17 cellular contexts compared by ENCODE assay signal in genomic region chr7:4722960-4723359, GRCh38.
"Had no signal": no experiment of that assay in that cellular context is flagged by ENCODE, and none has a peak within 500 bp of the region (broad histone marks: within the 10 kb centered on the region; RNA-seq: fewer than 3 reads in every experiment).

No MANE protein-coding gene starts in this region.

- H3K4me3 Mint-ChIP-seq: activated CD4-positive, alpha-beta T cell treated with anti-CD3 and anti-CD28 coated beads for 36 hours; activated CD8-positive, alpha-beta T cell treated with anti-CD3 and anti-CD28 coated beads for 36 hours; activated naive CD8-positive, alpha-beta T cell treated with anti-CD3 and anti-CD28 coated beads, Interleukin-2, amount 10 ng/mL, durations not matched to agents 7 days and 5 days; stimulated activated effector memory CD8-positive, alpha-beta T cell treated with anti-CD3 and anti-CD28 coated beads, Interleukin-12 subunit alpha, Interleukin-12 subunit beta, amount 100 ng/mL, for 72 hours had no signal

- H3K36me3 ChIP-seq: pancreas had no signal

- H3K4me2 ChIP-seq: smooth muscle cell had no signal

- H3K4me3 ChIP-seq: pancreas, smooth muscle cell had no signal

- H3K27ac ChIP-seq: pancreas had no signal

- ATAC-seq: activated CD4-positive, alpha-beta T cell treated with anti-CD3 and anti-CD28 coated beads for 36 hours; activated CD8-positive, alpha-beta T cell treated with anti-CD3 and anti-CD28 coated beads for 36 hours; activated T-cell treated with anti-CD3 and anti-CD28 coated beads, Interleukin-2, amount 50 U/mL, for 72 hours; left colon; pancreas; stimulated activated effector memory CD8-positive, alpha-beta T cell treated with anti-CD3 and anti-CD28 coated beads, Interleukin-12 subunit alpha, Interleukin-12 subunit beta, amount 100 ng/mL, for 72 hours had no signal

- H3K9me3 Mint-ChIP-seq: activated CD8-positive, alpha-beta T cell treated with anti-CD3 and anti-CD28 coated beads for 36 hours; activated naive CD8-positive, alpha-beta T cell treated with anti-CD3 and anti-CD28 coated beads, Interleukin-2, amount 10 ng/mL, durations not matched to agents 7 days and 5 days; activated T-cell treated with anti-CD3 and anti-CD28 coated beads, Interleukin-2, amount 50 U/mL, for 72 hours; immature natural killer cell; stimulated activated effector memory CD8-positive, alpha-beta T cell treated with anti-CD3 and anti-CD28 coated beads, Interleukin-12 subunit alpha, Interleukin-12 subunit beta, amount 100 ng/mL, for 72 hours had no signal

- H3K36me3 Mint-ChIP-seq: immature natural killer cell had no signal

- H3K27me3 Mint-ChIP-seq: activated CD4-positive, alpha-beta T cell treated with anti-CD3 and anti-CD28 coated beads for 36 hours; activated CD8-positive, alpha-beta T cell treated with anti-CD3 and anti-CD28 coated beads for 36 hours; activated naive CD8-positive, alpha-beta T cell treated with anti-CD3 and anti-CD28 coated beads, Interleukin-2, amount 10 ng/mL, durations not matched to agents 7 days and 5 days had no signal

- DNase-seq: activated CD4-positive, alpha-beta T cell treated with anti-CD3 and anti-CD28 coated beads for 36 hours; activated CD8-positive, alpha-beta memory T cell treated with anti-CD3 and anti-CD28 coated beads, Interleukin-2, amount 50 U/mL, for 4 hours; activated CD8-positive, alpha-beta T cell treated with anti-CD3 and anti-CD28 coated beads for 36 hours; activated gamma-delta T cell treated with Interleukin-2 at 50 U/mL for 16 hours; activated naive CD8-positive, alpha-beta T cell treated with anti-CD3 and anti-CD28 coated beads, Interleukin-2, amount 10 ng/mL, durations not matched to agents 7 days and 5 days; activated T-cell treated with anti-CD3 and anti-CD28 coated beads, Interleukin-2, amount 50 U/mL, for 72 hours; aorta; cortex of kidney; effector memory CD4-positive, alpha-beta T cell; immature natural killer cell; left colon; mammary epithelial cell; pancreas; T1000; trophoblast cell had no signal

- H3K27ac Mint-ChIP-seq: activated CD4-positive, alpha-beta T cell treated with anti-CD3 and anti-CD28 coated beads for 36 hours; activated CD8-positive, alpha-beta T cell treated with anti-CD3 and anti-CD28 coated beads for 36 hours; activated naive CD8-positive, alpha-beta T cell treated with anti-CD3 and anti-CD28 coated beads, Interleukin-2, amount 10 ng/mL, durations not matched to agents 7 days and 5 days; activated T-cell treated with anti-CD3 and anti-CD28 coated beads, Interleukin-2, amount 50 U/mL, for 72 hours; stimulated activated effector memory CD8-positive, alpha-beta T cell treated with anti-CD3 and anti-CD28 coated beads, Interleukin-12 subunit alpha, Interleukin-12 subunit beta, amount 100 ng/mL, for 72 hours had no signal

- H3K9me3 ChIP-seq: pancreas had no signal

- H3K27me3 ChIP-seq: pancreas had no signal
